1 cellular context compared by ENCODE assay signal in genomic region chr10:88728107-88728763, GRCh38.
TF ChIP-seq lines count a peak whose summit lies in the region.

No MANE protein-coding gene starts in this region.

TF ChIP-seq in HepG2, 621 proteins besides CTCF, POLR2A, EP300 and RAD21 (continued from another document):
- no peak for TF ChIP-seq ZNF34 (CRISPR knock-in tag; IDR thresholded peaks at IDR 0.05; ENCODE audit: borderline replicate concordance)
- no peak for TF ChIP-seq SMC3 (IDR thresholded peaks at IDR 0.05; ENCODE audit: low read length)
- TF ChIP-seq ZNF343 (CRISPR knock-in tag; IDR thresholded peaks at IDR 0.05), result no peak
- no peak for TF ChIP-seq ZFP82 (CRISPR knock-in tag; IDR thresholded peaks at IDR 0.05; ENCODE audit: borderline replicate concordance)
- TF ChIP-seq HOXA7 (CRISPR knock-in tag; IDR thresholded peaks at IDR 0.05), result no peak
- TF ChIP-seq GTF3A (CRISPR knock-in tag; conservative IDR thresholded peaks at IDR 0.05), result no peak
- TF ChIP-seq E2F5 (CRISPR knock-in tag; conservative IDR thresholded peaks at IDR 0.05), result no peak
